In the genomic region with DNA sequence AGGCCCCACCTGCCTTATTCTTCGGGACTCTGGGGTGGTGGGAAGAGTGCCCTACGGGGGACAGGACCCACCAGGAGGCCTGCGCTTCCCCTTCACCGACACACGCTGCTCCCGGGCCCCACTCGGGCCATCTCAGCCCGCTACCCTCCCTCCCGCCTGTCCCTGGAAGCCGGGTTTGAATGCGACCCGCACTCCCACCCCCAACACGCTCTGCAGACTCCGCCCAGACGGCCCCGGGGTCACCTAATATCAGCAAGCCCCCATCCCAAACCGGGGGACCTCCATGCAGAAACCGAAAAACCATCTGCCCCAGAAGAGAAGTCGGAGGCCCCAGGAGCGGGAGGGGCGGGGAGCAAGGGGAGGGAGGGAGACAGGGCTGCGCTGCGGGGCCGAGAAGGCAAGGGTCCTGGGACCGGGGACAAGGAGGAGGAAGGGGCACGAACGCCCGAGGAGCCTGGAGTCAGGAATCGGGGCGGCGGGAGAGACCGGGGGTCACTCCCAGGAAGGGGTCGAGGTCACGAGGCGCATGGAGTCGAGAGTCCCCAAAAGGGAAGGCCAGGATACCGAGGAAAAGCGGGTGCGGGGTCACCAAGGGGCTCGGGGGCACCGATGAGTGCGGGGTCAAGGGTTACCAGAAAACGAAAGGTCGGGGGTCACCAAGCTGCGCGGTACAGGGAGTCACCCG, we compare ENCODE assay signal across 8 cellular contexts. TPM values are rescaled to one million over a fixed set of nuclear protein-coding genes. Genes with fewer than 3 reads are reported as not detected.
DNase-seq lines count a peak whose midpoint lies in the region; ATAC-seq and TF ChIP-seq lines count a peak whose summit lies in the region.

No MANE protein-coding gene starts in this region.

- H3K36me3 Mint-ChIP-seq in activated B cell treated with CpG ODN at 0.5 μM for 24 hours (ENCODE audit: low read depth) (peaks cover 13% of the 10 kb centered on the region), osteocyte (ENCODE audit: unreplicated experiment) (no peaks in the 10 kb centered on the region)

- peak overlapping the region; percentile 91 for H3K4me3 Mint-ChIP-seq in activated B cell treated with CpG ODN at 0.5 μM for 24 hours
- H3K4me3 Mint-ChIP-seq in osteocyte (ENCODE audit: unreplicated experiment): peak overlapping the region; percentile 83

- intact Hi-C loops in activated B cell treated with CpG ODN at 0.5 μM for 24 hours (cut with micrococcal nuclease): loop anchor here (5.0 kb wide), 1 partner anchor 71 kb away; a partner anchor contains a TSS

- ATAC-seq in activated B cell treated with CpG ODN at 0.5 μM for 24 hours (ENCODE audit: low read depth) (peak; percentile 23), GM21825 (IDR thresholded peaks at IDR 0.05; ENCODE audit: unreplicated experiment) (no peak)

- peak overlapping the region; percentile 88 for H3K4me3 ChIP-seq in fibroblast of pulmonary artery (replicated peaks; ENCODE audit: low read depth, low read length)

- TF ChIP-seq CTCF in activated B cell treated with CpG ODN at 0.5 μM for 24 hours (IDR thresholded peaks at IDR 0.05) (no peak), fibroblast of pulmonary artery (IDR thresholded peaks at IDR 0.05; ENCODE audit: low read length, missing control alignments) (no peak), osteocyte (IDR thresholded peaks at IDR 0.05) (no peak)

- H3K27me3 Mint-ChIP-seq in activated B cell treated with CpG ODN at 0.5 μM for 24 hours (no peaks in the 10 kb centered on the region), osteocyte (ENCODE audit: unreplicated experiment) (no peaks in the 10 kb centered on the region)

- CTCF ChIA-PET in activated B cell treated with CpG ODN at 0.5 μM for 24 hours (lab: Charles Lee): interaction anchor here (1.7 kb wide), 1 partner anchor 60 kb away, joined by 3 read pairs; no protein-coding TSS in a partner anchor

- POLR2A ChIA-PET in activated B cell treated with CpG ODN at 0.5 μM for 24 hours (lab: Charles Lee): interaction anchor here (0.6 to 2.4 kb wide), 2 partner anchors 41 to 97 kb away, joined by 10 to 25 read pairs; no protein-coding TSS in a partner anchor

- H3K4me1 Mint-ChIP-seq in activated B cell treated with CpG ODN at 0.5 μM for 24 hours: peaks cover 29% of the 10 kb centered on the region
- peaks cover 59% of the 10 kb centered on the region for H3K4me1 Mint-ChIP-seq in osteocyte (ENCODE audit: unreplicated experiment)

- H3K27ac Mint-ChIP-seq in activated B cell treated with CpG ODN at 0.5 μM for 24 hours (peak overlapping the region; percentile 89), osteocyte (ENCODE audit: unreplicated experiment) (peak overlapping the region; percentile 92)

- H3K9me3 Mint-ChIP-seq in activated B cell treated with CpG ODN at 0.5 μM for 24 hours (no peaks in the 10 kb centered on the region), osteocyte (ENCODE audit: unreplicated experiment) (no peaks in the 10 kb centered on the region)

- peak; percentile 31 for DNase-seq in NCI-H146 (lab: John Stamatoyannopoulos, UW)
- no peak for DNase-seq in NCI-H146 treated with DMSO at 0.1 percent for 48 hours (lab: John Stamatoyannopoulos, UW; ENCODE audit: unreplicated experiment)
- peak; percentile 33 for DNase-seq in activated B cell treated with CpG ODN at 0.5 μM for 24 hours
- peak; percentile 22 for DNase-seq in fibroblast of pulmonary artery (ENCODE audit: low read depth)
- no peak for DNase-seq in osteocyte (ENCODE audit: extremely low spot score, unreplicated experiment)
- no peak for DNase-seq in SK-N-DZ (ENCODE audit: low spot score)
- DNase-seq in NCI-H345 (lab: John Stamatoyannopoulos, UW): no peak

RNA-seq across cellular contexts. Expression of a gene that starts 0.8 kb away (rescaled TPM):
- total RNA-seq in activated B cell treated with CpG ODN at 0.5 μM for 24 hours: 111 and 127 TPM in 2 replicates
- 57.1 and 61.6 TPM in 2 replicates for total RNA-seq in osteocyte
- 13.2 and 16.1 TPM in 2 replicates for polyA plus RNA-seq in SK-N-DZ (2014; cell fraction: cytosol; rRNA removed)
- polyA plus RNA-seq in SK-N-DZ (2014; cell fraction: nucleus; rRNA removed): 48.3 and 48.4 TPM in 2 replicates

RNA-seq across cellular contexts. Expression of a gene that starts 32.3 kb away (rescaled TPM):
- total RNA-seq in activated B cell treated with CpG ODN at 0.5 μM for 24 hours: 62.0 and 67.6 TPM in 2 replicates
- 60.8 and 61.3 TPM in 2 replicates for total RNA-seq in osteocyte
- 50.7 and 52.4 TPM in 2 replicates for polyA plus RNA-seq in SK-N-DZ (2014; cell fraction: cytosol; rRNA removed)
- polyA plus RNA-seq in SK-N-DZ (2014; cell fraction: nucleus; rRNA removed): 166 and 188 TPM in 2 replicates

Comparison
In these comparisons a context has a peak if more than half of its experiments do, and no peak if none do; other contexts are left out.
1. DNase-seq: peak in NCI-H146 (single experiment), activated B cell treated with CpG ODN at 0.5 μM for 24 hours (single experiment) and fibroblast of pulmonary artery (single experiment); none in NCI-H146 treated with DMSO at 0.1 percent for 48 hours (single experiment), osteocyte (single experiment), SK-N-DZ (single experiment) and NCI-H345 (single experiment).